8 cellular contexts compared by ENCODE assay signal in genomic region chr3:28286595-28286994, GRCh38. TPM values are rescaled to one million over a fixed set of nuclear protein-coding genes. Genes with fewer than 3 reads are reported as not detected.
DNase-seq lines count a peak whose midpoint lies in the region; ATAC-seq and TF ChIP-seq lines count a peak whose summit lies in the region.
"Had no signal": no experiment of that assay in that cellular context is flagged by ENCODE, and none has a peak within 500 bp of the region (broad histone marks: within the 10 kb centered on the region; RNA-seq: fewer than 3 reads in every experiment).

No MANE protein-coding gene starts in this region.

- TF ChIP-seq CTCF in fibroblast of lung (conservative IDR thresholded peaks at IDR 0.05 in 1 of 2, IDR thresholded peaks at IDR 0.05 in 1 of 2; ENCODE audit: low read depth in 1 of 2, low read length in 2 of 2) (peak; percentile 46 to 62), osteocyte (IDR thresholded peaks at IDR 0.05) (peak; percentile 67)

- H3K27me3 Mint-ChIP-seq in osteocyte (ENCODE audit: unreplicated experiment): no peaks in the 10 kb centered on the region
- H3K27me3 Mint-ChIP-seq: activated naive CD4-positive, alpha-beta T cell treated with anti-CD3 and anti-CD28 coated beads, Interleukin-2, amount 50 U/mL, for 24 hours had no signal

- ATAC-seq in GM21390 (IDR thresholded peaks at IDR 0.05; ENCODE audit: unreplicated experiment) (peak; percentile 84), HG03565 (IDR thresholded peaks at IDR 0.05; ENCODE audit: unreplicated experiment) (peak; percentile 81)

- H4K20me1 ChIP-seq in fibroblast of lung (ENCODE audit: control insufficient read depth, extremely low read depth, insufficient read depth, low read length): no peaks in the 10 kb centered on the region

- no peak overlapping the region for H3K4me3 Mint-ChIP-seq in osteocyte (ENCODE audit: unreplicated experiment)
- H3K4me3 Mint-ChIP-seq: activated naive CD4-positive, alpha-beta T cell treated with anti-CD3 and anti-CD28 coated beads, Interleukin-2, amount 50 U/mL, for 24 hours had no signal

- no peak overlapping the region for H3K27ac ChIP-seq in fibroblast of lung (ENCODE audit: insufficient read depth, low read length)

- no peak overlapping the region for H3K27ac Mint-ChIP-seq in osteocyte (ENCODE audit: unreplicated experiment)

- no peak overlapping the region for H2AFZ ChIP-seq in fibroblast of lung (ENCODE audit: low read length)

- no peak overlapping the region for H3K4me3 ChIP-seq in fibroblast of lung (replicated peaks in 1 of 4; ENCODE audit: control extremely low read depth in 1 of 4, insufficient read depth in 1 of 4, low read depth in 3 of 4, low read length in 4 of 4)

- peaks cover 1% of the 10 kb centered on the region for H3K36me3 Mint-ChIP-seq in osteocyte (ENCODE audit: unreplicated experiment)

- H3K4me1 ChIP-seq in fibroblast of lung (ENCODE audit: control insufficient read depth, extremely low read depth, insufficient read depth, low read length): no peaks in the 10 kb centered on the region

- H3K9me3 ChIP-seq in fibroblast of lung (ENCODE audit: control insufficient read depth, insufficient read depth, low read depth, low read length): no peaks in the 10 kb centered on the region

- H3K79me2 ChIP-seq in fibroblast of lung (ENCODE audit: control insufficient read depth, insufficient read depth, low read length): no peaks in the 10 kb centered on the region

- H3K9me3 Mint-ChIP-seq in osteocyte (ENCODE audit: unreplicated experiment): no peaks in the 10 kb centered on the region
- H3K9me3 Mint-ChIP-seq: activated naive CD4-positive, alpha-beta T cell treated with anti-CD3 and anti-CD28 coated beads, Interleukin-2, amount 50 U/mL, for 24 hours had no signal

- H3K27me3 ChIP-seq in fibroblast of lung (ENCODE audit: control insufficient read depth, insufficient read depth, low read length): no peaks in the 10 kb centered on the region

- H3K36me3 ChIP-seq in fibroblast of lung (ENCODE audit: control insufficient read depth, insufficient read depth, low read length): no peaks in the 10 kb centered on the region

- H3K4me1 Mint-ChIP-seq in osteocyte (ENCODE audit: unreplicated experiment): peaks cover 3% of the 10 kb centered on the region

- H3K4me2 ChIP-seq in fibroblast of lung (ENCODE audit: extremely low read depth, insufficient read depth, low read length): no peak overlapping the region

- no peak overlapping the region for H3K9ac ChIP-seq in fibroblast of lung (ENCODE audit: insufficient read depth, low read length)

- peak; percentile 53 for DNase-seq in GM03348 (ENCODE audit: low spot score)
- peak; percentile 14 for DNase-seq in SHP77 treated with DMSO at 0.1 percent for 48 hours (lab: John Stamatoyannopoulos, UW)
- DNase-seq in fibroblast of lung (ENCODE audit: low read depth in 2 of 2): peak; percentile 30 to 72
- no peak for DNase-seq in osteocyte (ENCODE audit: extremely low spot score, unreplicated experiment)
- no peak for DNase-seq in NCI-H226

RNA-seq across cellular contexts. Expression of gene CMC1, which starts 45.2 kb away (rescaled TPM):
- total RNA-seq in fibroblast of lung (5.4 and 5.6 TPM in 2 replicates), osteocyte (11.5 and 11.8 TPM in 2 replicates)
- polyA plus RNA-seq in fibroblast of lung: 23.3 and 26.7 TPM in 2 replicates
- polyA plus RNA-seq in fibroblast of lung (2012): 25.1 and 26.0 TPM in 2 replicates
- 0.59 TPM in 1 of 2 replicates, not detected in the other for polyA minus RNA-seq in fibroblast of lung (ENCODE audit: low replicate concordance)

Comparison
In these comparisons a context has a peak if more than half of its experiments do, and no peak if none do; other contexts are left out.
1. DNase-seq: peak in GM03348 (single experiment), SHP77 treated with DMSO at 0.1 percent for 48 hours (single experiment) and fibroblast of lung (2 of 2); none in osteocyte (single experiment) and NCI-H226 (single experiment).